In the genomic region with DNA sequence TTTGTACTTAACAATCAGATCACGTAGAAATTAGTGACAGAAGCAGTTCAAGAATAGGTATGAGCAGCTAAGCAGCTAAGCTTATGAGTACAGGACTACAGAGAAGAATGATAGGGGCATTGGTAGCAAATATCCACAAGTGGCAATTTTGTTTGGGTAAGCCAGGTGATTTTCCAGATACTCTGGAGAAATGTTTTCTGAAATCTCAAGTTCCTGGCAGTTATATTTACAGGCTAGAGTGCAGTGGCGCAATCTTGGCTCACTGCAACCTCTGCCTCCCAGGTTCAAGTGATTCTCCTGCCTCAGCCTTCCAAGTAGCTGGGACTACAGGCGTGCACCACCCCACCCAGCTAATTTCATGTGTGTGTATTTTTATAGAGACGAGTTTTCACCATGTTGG, we compare ENCODE assay signal across 22 cellular contexts. TPM values are rescaled to one million over a fixed set of nuclear protein-coding genes. Genes with fewer than 3 reads are reported as not detected.
A peak's percentile ranks its signal among the peaks of the same experiment; 100 is the strongest.
DNase-seq lines count a peak whose midpoint lies in the region; ATAC-seq, FAIRE-seq and TF ChIP-seq lines count a peak whose summit lies in the region.
"Had no signal": no experiment of that assay in that cellular context is flagged by ENCODE, and none has a peak within 500 bp of the region (broad histone marks: within the 10 kb centered on the region; RNA-seq: fewer than 3 reads in every experiment).

No MANE protein-coding gene starts in this region.

- BruUV-seq in HepG2 (replicated peaks; lab: Mats Ljungman, UMichigan): no TSS peak

- in situ Hi-C loops in HepG2 (cut with HindIII; ENCODE audit: extremely low pct_ligation_motif_present, low pct_unique_long_range_greater_than_20kb): no loop called here

- peaks cover 92% of the 10 kb centered on the region for H3K79me2 ChIP-seq in HepG2 (ENCODE audit: insufficient read depth, low read length)

- peak overlapping the region; percentile 51 for H3K27ac Mint-ChIP-seq in activated naive CD8-positive, alpha-beta T cell treated with anti-CD3 and anti-CD28 coated beads for 36 hours

- H3K9me3 ChIP-seq in right lobe of liver (no peaks in the 10 kb centered on the region), HepG2 (ENCODE audit: low read length) (no peaks in the 10 kb centered on the region), lower lobe of right lung (no peaks in the 10 kb centered on the region), upper lobe of right lung (no peaks in the 10 kb centered on the region)
- H3K9me3 ChIP-seq: BE2C had no signal

- no peak for TF ChIP-seq RAD21 in HepG2 (CRISPR knock-in tag; IDR thresholded peaks at IDR 0.05)

- FAIRE-seq in HepG2 (lab: Jason Lieb, UNC): no peak

- POLR2A ChIA-PET in HepG2 (lab: Yijun Ruan, JAX): no interaction called here

- TF ChIP-seq POLR2A in right lobe of liver (IDR thresholded peaks at IDR 0.05) (no peak), HepG2 (IDR thresholded peaks at IDR 0.05; ENCODE audit: insufficient read depth in 1 of 2, low read depth in 2 of 2, low read length in 2 of 2) (no peak)

- H3K36me3 Mint-ChIP-seq in activated naive CD8-positive, alpha-beta T cell treated with anti-CD3 and anti-CD28 coated beads for 36 hours: peaks cover 12% of the 10 kb centered on the region

- H3K4me1 Mint-ChIP-seq in activated naive CD8-positive, alpha-beta T cell treated with anti-CD3 and anti-CD28 coated beads for 36 hours: peaks cover 54% of the 10 kb centered on the region

- no peaks in the 10 kb centered on the region for H3K27me3 ChIP-seq in right lobe of liver
- H3K27me3 ChIP-seq in HepG2 (ENCODE audit: control insufficient read depth in 1 of 2, insufficient read depth in 2 of 2, low read length in 2 of 2): no peaks in the 10 kb centered on the region
- H3K27me3 ChIP-seq in lower lobe of right lung (ENCODE audit: low read depth): no peaks in the 10 kb centered on the region
- H3K27me3 ChIP-seq in upper lobe of right lung: no peaks in the 10 kb centered on the region
- H3K27me3 ChIP-seq: BE2C had no signal

- no peak overlapping the region for H3K4me3 ChIP-seq in right lobe of liver
- no peak overlapping the region for H3K4me3 ChIP-seq in HepG2 (replicated peaks in 1 of 3; ENCODE audit: insufficient read depth in 1 of 3, low read depth in 2 of 3, low read length in 3 of 3)
- no peak overlapping the region for H3K4me3 ChIP-seq in lower lobe of right lung
- no peak overlapping the region for H3K4me3 ChIP-seq in upper lobe of right lung
- H3K4me3 ChIP-seq: GM23248 had no signal

- no peaks in the 10 kb centered on the region for H3K36me3 ChIP-seq in right lobe of liver
- no peaks in the 10 kb centered on the region for H3K36me3 ChIP-seq in HepG2 (replicated peaks in 1 of 2; ENCODE audit: control insufficient read depth in 1 of 2, insufficient read depth in 2 of 2, low read length in 2 of 2)
- no peaks in the 10 kb centered on the region for H3K36me3 ChIP-seq in lower lobe of right lung
- H3K36me3 ChIP-seq in upper lobe of right lung: no peaks in the 10 kb centered on the region
- H3K36me3 ChIP-seq: BE2C had no signal

- intact Hi-C loops in right lobe of liver (cut with DNase I) (no loop called here), HepG2 (cut with micrococcal nuclease; ENCODE audit: unreplicated experiment) (no loop called here), lower lobe of right lung (cut with DNase I) (no loop called here), upper lobe of right lung (cut with DNase I) (no loop called here)

- DNase-seq in right lobe of liver (no peak), HepG2 (ENCODE audit: low spot score) (no peak), lower lobe of right lung (no peak), upper lobe of right lung (no peak), GM20000 (ENCODE audit: low spot score) (no peak), DMS153 treated with DMSO at 0.1 percent for 48 hours (lab: John Stamatoyannopoulos, UW; ENCODE audit: unreplicated experiment) (no peak)
- no peak for DNase-seq in activated naive CD8-positive, alpha-beta T cell treated with anti-CD3 and anti-CD28 coated beads for 36 hours
- DNase-seq: BE2C, GM23248, HCEC 1CT, KBM-7, MM.1S, NCI-H1092, NCI-H1436, NCI-H1930, NCI-H2171, NCI-H345, NCI-H524, NCI-H82 had no signal

- H3K27ac ChIP-seq in right lobe of liver (peak overlapping the region in 1 of 3 donors; percentile 1), HepG2 (ENCODE audit: extremely low read length, insufficient read depth, low read length) (no peak overlapping the region), lower lobe of right lung (no peak overlapping the region), upper lobe of right lung (no peak overlapping the region)
- H3K27ac ChIP-seq: GM23248 had no signal

- no peak overlapping the region for H2AFZ ChIP-seq in HepG2 (ENCODE audit: low read length)
- H2AFZ ChIP-seq: GM23248 had no signal

- H3K4me1 ChIP-seq in right lobe of liver (peaks cover 0 to 28% (median 0%) of the 10 kb centered on the region in 4 donors), HepG2 (ENCODE audit: insufficient read depth, low read length) (peaks cover 14% of the 10 kb centered on the region), lower lobe of right lung (peaks cover 34% of the 10 kb centered on the region), upper lobe of right lung (peaks cover 22% of the 10 kb centered on the region)

- no peak for TF ChIP-seq CTCF in right lobe of liver (IDR thresholded peaks at IDR 0.05)
- TF ChIP-seq CTCF in HepG2 (CRISPR knock-in tag; IDR thresholded peaks at IDR 0.05): no peak
- TF ChIP-seq CTCF in lower lobe of right lung (IDR thresholded peaks at IDR 0.05): no peak
- TF ChIP-seq CTCF in upper lobe of right lung (IDR thresholded peaks at IDR 0.05): no peak
- no peak for TF ChIP-seq CTCF in GM20000 (IDR thresholded peaks at IDR 0.05; ENCODE audit: extremely low read depth, missing control alignments)

- no peak for TF ChIP-seq EP300 in HepG2 (IDR thresholded peaks at IDR 0.05; ENCODE audit: low read depth in 2 of 2, low read length in 2 of 2)
- TF ChIP-seq EP300 in HepG2 (CRISPR knock-in tag; IDR thresholded peaks at IDR 0.05; ENCODE audit: borderline replicate concordance): no peak

- ATAC-seq in right lobe of liver (peak; percentile 19 to 62 (median 56)), HepG2 (no peak), lower lobe of right lung (peak; percentile 51 to 67), upper lobe of right lung (peak; percentile 45), GM21515 (IDR thresholded peaks at IDR 0.05; ENCODE audit: unreplicated experiment) (no peak)
- ATAC-seq: Panc1, SK-N-SH treated with all-trans-retinoic acid at 6 μM for 48 hours had no signal

- CTCF ChIA-PET in HepG2 (lab: Yijun Ruan, JAX; ENCODE audit: low intra/inter-chr PET ratio, low total read pairs): no interaction called here

- WGBS in right lobe of liver (ENCODE audit: insufficient coverage, low coverage, low lambda C conversion rate, missing lambda C conversion rate): 85% methylated on average over 4 of the region's 4 CpGs
- WGBS in HepG2 (ENCODE audit: low lambda C conversion rate): 91% methylated on average over 4 of the region's 4 CpGs

- no peak overlapping the region for H3K4me3 Mint-ChIP-seq in activated naive CD8-positive, alpha-beta T cell treated with anti-CD3 and anti-CD28 coated beads for 36 hours

- no peak overlapping the region for H3K4me2 ChIP-seq in HepG2 (ENCODE audit: low read depth, low read length)

- no peak overlapping the region for H3K9ac ChIP-seq in HepG2 (ENCODE audit: insufficient read depth, low read depth, low read length)
- H3K9ac ChIP-seq: GM23248 had no signal

- H4K20me1 ChIP-seq in HepG2 (ENCODE audit: insufficient read depth, low read length): peaks cover 63% of the 10 kb centered on the region

- no peaks in the 10 kb centered on the region for H3K27me3 Mint-ChIP-seq in activated naive CD8-positive, alpha-beta T cell treated with anti-CD3 and anti-CD28 coated beads for 36 hours

- H3K9me3 Mint-ChIP-seq in activated naive CD8-positive, alpha-beta T cell treated with anti-CD3 and anti-CD28 coated beads for 36 hours: peaks cover 2% of the 10 kb centered on the region

RNA-seq across cellular contexts. Expression of a gene that starts 55.1 kb away (rescaled TPM):
- total RNA-seq in right lobe of liver: 10 to 100 TPM in 4 of 6 experiments, 1 to 10 TPM in 2; 8.0 to 16.2 (median 11.4) TPM
- 24.6 and 26.9 TPM in 2 replicates for total RNA-seq in HepG2 (2016; rRNA removed; fragmentation: Illumina TruSeq; extraction: Trizol)
- total RNA-seq in HepG2 (2016; cell fraction: cytosol; rRNA removed; fragmentation: Illumina TruSeq; extraction: Trizol; ENCODE audit: low read depth): 3.6 and 6.4 TPM in 2 replicates
- 25.3 and 26.7 TPM in 2 replicates for total RNA-seq in HepG2 (2016; cell fraction: insoluble cytoplasmic fraction; rRNA removed; fragmentation: Illumina TruSeq; extraction: Trizol)
- total RNA-seq in HepG2 (2016; cell fraction: membrane; rRNA removed; fragmentation: Illumina TruSeq; extraction: Trizol): 6.4 and 8.2 TPM in 2 replicates
- 40.1 and 45.0 TPM in 2 replicates for total RNA-seq in HepG2 (2016; cell fraction: nucleus; rRNA removed; fragmentation: Illumina TruSeq; extraction: Trizol)
- 7.2 and 9.7 TPM in 2 replicates for polyA plus RNA-seq in HepG2 (2011; rRNA removed)
- polyA plus RNA-seq in HepG2 (2011; cell fraction: cytosol; rRNA removed): 3.3 and 4.4 TPM in 2 replicates
- polyA plus RNA-seq in HepG2 (2011; cell fraction: nucleus; rRNA removed): 12.9 and 13.1 TPM in 2 replicates
- polyA plus RNA-seq in HepG2 (2012): 13.4 and 18.5 TPM in 2 replicates
- polyA plus RNA-seq in HepG2 (2016; cell fraction: cytosol; fragmentation: Illumina TruSeq; extraction: Trizol; ENCODE audit: low read depth): 0.25 and 0.27 TPM in 2 replicates
- polyA plus RNA-seq in HepG2 (2016; cell fraction: insoluble cytoplasmic fraction; fragmentation: Illumina TruSeq; extraction: Trizol; ENCODE audit: low read depth): 14.8 and 15.4 TPM in 2 replicates
- polyA plus RNA-seq in HepG2 (2016; cell fraction: membrane; fragmentation: Illumina TruSeq; extraction: Trizol; ENCODE audit: low read depth): 0.92 and 0.98 TPM in 2 replicates
- polyA plus RNA-seq in HepG2 (2016; cell fraction: nucleus; fragmentation: Illumina TruSeq; extraction: Trizol; ENCODE audit: insufficient read depth, low read depth): 30.0 and 32.3 TPM in 2 replicates
- polyA minus RNA-seq in HepG2 (2011; rRNA and poly(A)+ RNA removed; ENCODE audit: low replicate concordance): 9.7 and 16.5 TPM in 2 replicates
- polyA minus RNA-seq in HepG2 (2011; cell fraction: cytosol; rRNA and poly(A)+ RNA removed): 10.8 and 14.8 TPM in 2 replicates
- 73.5 and 86.1 TPM in 2 replicates for polyA minus RNA-seq in HepG2 (2011; cell fraction: nucleus; rRNA and poly(A)+ RNA removed)
- 10 to 100 TPM; 30.1 to 30.6 TPM for total RNA-seq in activated naive CD8-positive, alpha-beta T cell treated with anti-CD3 and anti-CD28 coated beads for 36 hours
- 39.1 TPM for total RNA-seq in lower lobe of right lung
- total RNA-seq in upper lobe of right lung: 38.7 TPM

RNA-seq across cellular contexts. Expression of a gene that starts 55.5 kb away (rescaled TPM):
- total RNA-seq in right lobe of liver (10 to 100 TPM in 4 of 6 experiments, 1 to 10 TPM in 2; 7.8 to 12.1 (median 10.6) TPM), HepG2 (2016; rRNA removed; fragmentation: Illumina TruSeq; extraction: Trizol) (42.6 and 59.1 TPM in 2 replicates), lower lobe of right lung (29.8 TPM), upper lobe of right lung (33.1 TPM)
- 21.5 and 21.8 TPM in 2 replicates for total RNA-seq in HepG2 (2016; cell fraction: cytosol; rRNA removed; fragmentation: Illumina TruSeq; extraction: Trizol; ENCODE audit: low read depth)
- total RNA-seq in HepG2 (2016; cell fraction: insoluble cytoplasmic fraction; rRNA removed; fragmentation: Illumina TruSeq; extraction: Trizol): 38.1 and 62.2 TPM in 2 replicates
- total RNA-seq in HepG2 (2016; cell fraction: membrane; rRNA removed; fragmentation: Illumina TruSeq; extraction: Trizol): 37.1 and 44.7 TPM in 2 replicates
- total RNA-seq in HepG2 (2016; cell fraction: nucleus; rRNA removed; fragmentation: Illumina TruSeq; extraction: Trizol): 11.9 and 16.2 TPM in 2 replicates
- polyA plus RNA-seq in HepG2 (2011; rRNA removed): 25.8 and 28.8 TPM in 2 replicates
- polyA plus RNA-seq in HepG2 (2011; cell fraction: cytosol; rRNA removed): 12.9 and 22.2 TPM in 2 replicates
- polyA plus RNA-seq in HepG2 (2011; cell fraction: nucleus; rRNA removed): 4.4 and 11.2 TPM in 2 replicates
- 30.9 and 36.8 TPM in 2 replicates for polyA plus RNA-seq in HepG2 (2012)
- polyA plus RNA-seq in HepG2 (2016; cell fraction: cytosol; fragmentation: Illumina TruSeq; extraction: Trizol; ENCODE audit: low read depth): 11.2 and 11.4 TPM in 2 replicates
- polyA plus RNA-seq in HepG2 (2016; cell fraction: insoluble cytoplasmic fraction; fragmentation: Illumina TruSeq; extraction: Trizol; ENCODE audit: low read depth): 59.2 and 60.3 TPM in 2 replicates
- polyA plus RNA-seq in HepG2 (2016; cell fraction: membrane; fragmentation: Illumina TruSeq; extraction: Trizol; ENCODE audit: low read depth): 29.1 and 29.2 TPM in 2 replicates
- 24.5 and 28.8 TPM in 2 replicates for polyA plus RNA-seq in HepG2 (2016; cell fraction: nucleus; fragmentation: Illumina TruSeq; extraction: Trizol; ENCODE audit: insufficient read depth, low read depth)
- polyA minus RNA-seq in HepG2 (2011; rRNA and poly(A)+ RNA removed; ENCODE audit: low replicate concordance): 17.0 and 17.9 TPM in 2 replicates
- 15.0 and 19.9 TPM in 2 replicates for polyA minus RNA-seq in HepG2 (2011; cell fraction: cytosol; rRNA and poly(A)+ RNA removed)
- 11.3 and 17.7 TPM in 2 replicates for polyA minus RNA-seq in HepG2 (2011; cell fraction: nucleus; rRNA and poly(A)+ RNA removed)
- 10 to 100 TPM; 29.4 to 29.5 TPM for total RNA-seq in activated naive CD8-positive, alpha-beta T cell treated with anti-CD3 and anti-CD28 coated beads for 36 hours

Comparison
In these comparisons a context has a peak if more than half of its experiments do, and no peak if none do; other contexts are left out.
1. ATAC-seq: peak in right lobe of liver (4 of 4), lower lobe of right lung (2 of 2) and upper lobe of right lung (single experiment); none in HepG2 (single experiment) and GM21515 (single experiment).